8 cellular contexts compared by ENCODE assay signal in genomic region chr3:125055913-125056705, GRCh38.
A peak's percentile ranks its signal among the peaks of the same experiment; 100 is the strongest.
DNase-seq lines count a peak whose midpoint lies in the region; ATAC-seq and TF ChIP-seq lines count a peak whose summit lies in the region.

HEG1 (minus strand) TSS chr3:125055997; CDS start chr3:125055890, 107 bp downstream.

- no peaks in the 10 kb centered on the region for H3K36me3 ChIP-seq in neuron (ENCODE audit: insufficient read depth, low read length)

- H2AFZ ChIP-seq in neuron (ENCODE audit: low read depth, low read length), result peak within 1 kb of the TSS; percentile 70

- H3K27me3 ChIP-seq in neuron (ENCODE audit: insufficient read depth, low read length), result no peaks in the 10 kb centered on the region

- H3K4me1 ChIP-seq in neuron (ENCODE audit: insufficient read depth, low read length), result peaks cover 50% of the 10 kb centered on the region

- peak; percentile 57 for ATAC-seq in HG03342 (IDR thresholded peaks at IDR 0.05; ENCODE audit: unreplicated experiment)

- TF ChIP-seq CTCF in foreskin fibroblast (IDR thresholded peaks at IDR 0.05; ENCODE audit: low read depth, low read length), result no peak

- TF ChIP-seq POLR2A in GM18951 (IDR thresholded peaks at IDR 0.05; ENCODE audit: extremely low read depth, insufficient read depth, insufficient read length), result peak; percentile 60

- H3K4me3 ChIP-seq in foreskin fibroblast (ENCODE audit: low read depth in 1 of 2, low read length in 2 of 2), result peak within 1 kb of the TSS; percentile 70 to 87
- H3K4me3 ChIP-seq in neuron (ENCODE audit: low read length), result peak within 1 kb of the TSS; percentile 75

- in situ Hi-C loops in GM18951 (cut with MboI; ENCODE audit: low sequenced_read_pairs, unreplicated experiment), result no loop called here

- peak; percentile 92 for DNase-seq in AG08396 (ENCODE audit: low spot score)
- DNase-seq in RKO (ENCODE audit: low spot score), result peak; percentile 73
- DNase-seq in activated gamma-delta T cell (lab: John Stamatoyannopoulos, UW), result peak; percentile 74
- DNase-seq in foreskin fibroblast, result peak; percentile 83 to 93
- DNase-seq in stromal cell of bone marrow (ENCODE audit: low read depth), result peak; percentile 78

- H3K9me3 ChIP-seq in neuron (ENCODE audit: low read length), result no peaks in the 10 kb centered on the region

Comparison
In these comparisons a context has a peak if more than half of its experiments do, and no peak if none do; other contexts are left out.
1. Peak in every context shown above with its lines: DNase-seq, ATAC-seq and H3K4me3 ChIP-seq.